22 cellular contexts compared by ENCODE assay signal in the genomic region with DNA sequence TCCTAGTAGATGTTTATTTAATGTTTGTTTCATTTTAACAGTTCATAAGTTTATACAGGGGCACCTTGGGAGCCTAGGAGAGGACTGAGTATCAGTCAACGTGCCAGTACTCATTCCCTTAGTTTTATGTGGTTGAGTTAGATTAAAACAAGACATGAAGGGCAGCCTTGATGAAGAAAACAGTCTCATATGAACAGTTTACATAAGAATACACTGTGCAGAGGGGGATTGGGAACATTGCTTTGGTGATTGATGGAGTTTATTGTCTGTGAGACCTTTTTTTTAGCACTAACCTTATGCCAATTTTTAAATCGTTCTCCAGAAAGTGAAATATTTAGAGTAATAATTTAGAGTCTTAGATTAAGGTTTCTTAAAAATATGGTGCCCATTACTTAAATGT. TPM values are rescaled to one million over a fixed set of nuclear protein-coding genes. Genes with fewer than 3 reads are reported as not detected.
DNase-seq lines count a peak whose midpoint lies in the region; ATAC-seq, FAIRE-seq and TF ChIP-seq lines count a peak whose summit lies in the region.
"Had no signal": no experiment of that assay in that cellular context is flagged by ENCODE, and none has a peak within 500 bp of the region (broad histone marks: within the 10 kb centered on the region; RNA-seq: fewer than 3 reads in every experiment).

No MANE protein-coding gene starts in this region.

- no peak for TF ChIP-seq POLR2A in GM12891 (IDR thresholded peaks at IDR 0.05; ENCODE audit: low read depth, low read length)

- H3K4me1 Mint-ChIP-seq in activated naive CD8-positive, alpha-beta T cell (ENCODE audit: low read depth): peaks cover 20% of the 10 kb centered on the region
- H3K4me1 Mint-ChIP-seq in activated naive CD8-positive, alpha-beta T cell treated with anti-CD3 and anti-CD28 coated beads for 36 hours: peaks cover 16% of the 10 kb centered on the region
- H3K4me1 Mint-ChIP-seq in T-cell (peaks cover 13 to 21% (median 21%) of the 10 kb centered on the region in 3 donors), immature natural killer cell (peaks cover 9 to 17% of the 10 kb centered on the region in 2 donors)
- peaks cover 0 to 35% (median 19%) of the 10 kb centered on the region in 7 donors for H3K4me1 Mint-ChIP-seq in naive thymus-derived CD4-positive, alpha-beta T cell

- H3K27me3 ChIP-seq in naive thymus-derived CD4-positive, alpha-beta T cell (ENCODE audit: control insufficient read depth in 2 of 2, insufficient read depth in 2 of 2, low read length in 2 of 2): no peaks in the 10 kb centered on the region

- H3K9me3 ChIP-seq in naive thymus-derived CD4-positive, alpha-beta T cell (ENCODE audit: control insufficient read depth in 2 of 3, low read length in 3 of 3): peaks cover 0 to under 1% (median 0%) of the 10 kb centered on the region in 3 experiments

- peak overlapping the region; percentile 59 for H3K27ac Mint-ChIP-seq in activated naive CD8-positive, alpha-beta T cell
- no peak overlapping the region for H3K27ac Mint-ChIP-seq in activated naive CD8-positive, alpha-beta T cell treated with anti-CD3 and anti-CD28 coated beads for 36 hours
- H3K27ac Mint-ChIP-seq in T-cell (peak overlapping the region; percentile 11 to 41), immature natural killer cell (peak overlapping the region in 3 of 6 donors; percentile 12 to 54 (median 30))
- peak overlapping the region in 6 of 9 donors; percentile 15 to 66 (median 56) for H3K27ac Mint-ChIP-seq in naive thymus-derived CD4-positive, alpha-beta T cell

- no peak for DNase-seq in activated naive CD8-positive, alpha-beta T cell treated with anti-CD3 and anti-CD28 coated beads for 36 hours
- DNase-seq in T-cell (no peak), GM12891 (ENCODE audit: insufficient read length, low spot score) (no peak), immature natural killer cell (no peak)
- no peak for DNase-seq in naive thymus-derived CD4-positive, alpha-beta T cell
- no peak for DNase-seq in activated CD4-positive, alpha-beta T cell treated with anti-CD3 and anti-CD28 coated beads, Interleukin-2, amount 50 U/mL, for 48 hours
- DNase-seq: DMS53; GOT3; HCEC 1CT; KBM-7; MV-4-11; NCI-H1105 treated with DMSO at 0.1 percent for 48 hours; NCI-H146; NCI-H1930; NCI-H2107; NCI-H446; NCI-H524 treated with DMSO at 0.1 percent for 48 hours; NCI-H774; NK-92 treated with Interleukin-12 subunit alpha and Interleukin-12 subunit beta, amount 100 ng/mL, for 24 hours; PC-3 had no signal

- H3K36me3 Mint-ChIP-seq in activated naive CD8-positive, alpha-beta T cell: peaks cover 24% of the 10 kb centered on the region
- peaks cover 58% of the 10 kb centered on the region for H3K36me3 Mint-ChIP-seq in activated naive CD8-positive, alpha-beta T cell treated with anti-CD3 and anti-CD28 coated beads for 36 hours
- peaks cover 52% of the 10 kb centered on the region for H3K36me3 Mint-ChIP-seq in T-cell
- H3K36me3 Mint-ChIP-seq in naive thymus-derived CD4-positive, alpha-beta T cell: peaks cover 8 to 57% (median 45%) of the 10 kb centered on the region in 5 donors
- peaks cover 17 to 22% (median 22%) of the 10 kb centered on the region in 3 donors for H3K36me3 Mint-ChIP-seq in immature natural killer cell

- H3K4me3 ChIP-seq in naive thymus-derived CD4-positive, alpha-beta T cell (ENCODE audit: low read length): no peak overlapping the region

- no peak for FAIRE-seq in GM12891 (lab: Jason Lieb, UNC)
- FAIRE-seq: D721Med had no signal

- no peak overlapping the region for H3K27ac ChIP-seq in naive thymus-derived CD4-positive, alpha-beta T cell (ENCODE audit: low read depth, low read length)

- no peaks in the 10 kb centered on the region for H3K4me1 ChIP-seq in naive thymus-derived CD4-positive, alpha-beta T cell (ENCODE audit: control insufficient read depth in 2 of 2, insufficient read depth in 2 of 2, low read length in 2 of 2)

- H3K36me3 ChIP-seq in naive thymus-derived CD4-positive, alpha-beta T cell (ENCODE audit: control insufficient read depth in 2 of 3, insufficient read depth in 3 of 3, low read length in 3 of 3): peaks cover 0 to 27% (median 7%) of the 10 kb centered on the region in 3 experiments

- intact Hi-C loops in naive thymus-derived CD4-positive, alpha-beta T cell (cut with micrococcal nuclease): no loop called here

- H3K4me3 Mint-ChIP-seq in activated naive CD8-positive, alpha-beta T cell: no peak overlapping the region
- no peak overlapping the region for H3K4me3 Mint-ChIP-seq in activated naive CD8-positive, alpha-beta T cell treated with anti-CD3 and anti-CD28 coated beads for 36 hours
- H3K4me3 Mint-ChIP-seq in T-cell (no peak overlapping the region), immature natural killer cell (no peak overlapping the region)
- no peak overlapping the region for H3K4me3 Mint-ChIP-seq in naive thymus-derived CD4-positive, alpha-beta T cell

- POLR2A ChIA-PET in T-cell (lab: Charles Lee): interaction anchor here in 1 of 2 donors (0.7 kb wide), 1 partner anchor 993 kb away, joined by 3 read pairs; the partner anchor contains the start of gene KICS2
- POLR2A ChIA-PET in naive thymus-derived CD4-positive, alpha-beta T cell (lab: Charles Lee): no interaction called here

- CTCF ChIA-PET in T-cell (lab: Charles Lee): no interaction called here
- CTCF ChIA-PET in naive thymus-derived CD4-positive, alpha-beta T cell (lab: Charles Lee): no interaction called here

- ATAC-seq in T-cell (replicated peaks in 1 of 4): no peak
- no peak for ATAC-seq in naive thymus-derived CD4-positive, alpha-beta T cell
- ATAC-seq: PC-3 had no signal

- H3K27me3 Mint-ChIP-seq in activated naive CD8-positive, alpha-beta T cell: no peaks in the 10 kb centered on the region
- no peaks in the 10 kb centered on the region for H3K27me3 Mint-ChIP-seq in activated naive CD8-positive, alpha-beta T cell treated with anti-CD3 and anti-CD28 coated beads for 36 hours
- H3K27me3 Mint-ChIP-seq in T-cell (no peaks in the 10 kb centered on the region), immature natural killer cell (ENCODE audit: low read depth in 3 of 3) (no peaks in the 10 kb centered on the region)
- no peaks in the 10 kb centered on the region for H3K27me3 Mint-ChIP-seq in naive thymus-derived CD4-positive, alpha-beta T cell

- H3K9me3 Mint-ChIP-seq in activated naive CD8-positive, alpha-beta T cell (ENCODE audit: low read depth): no peaks in the 10 kb centered on the region
- H3K9me3 Mint-ChIP-seq in activated naive CD8-positive, alpha-beta T cell treated with anti-CD3 and anti-CD28 coated beads for 36 hours: peaks cover 13% of the 10 kb centered on the region
- H3K9me3 Mint-ChIP-seq in T-cell (peaks cover 3 to 9% (median 4%) of the 10 kb centered on the region in 3 donors), immature natural killer cell (no peaks in the 10 kb centered on the region)
- peaks cover 0 to 16% (median 8%) of the 10 kb centered on the region in 11 donors for H3K9me3 Mint-ChIP-seq in naive thymus-derived CD4-positive, alpha-beta T cell

TF ChIP-seq in GM12891, 5 proteins besides CTCF, POLR2A, EP300 and RAD21:
- no peak for TF ChIP-seq SPI1 (IDR thresholded peaks at IDR 0.05; ENCODE audit: low read depth, low read length)
- TF ChIP-seq PAX5 (IDR thresholded peaks at IDR 0.05; ENCODE audit: insufficient read depth, low read length, severe bottlenecking): no peak
- no peak for TF ChIP-seq POU2F2 (IDR thresholded peaks at IDR 0.05; ENCODE audit: low read depth, low read length)
- TF ChIP-seq POLR2AphosphoS5 (IDR thresholded peaks at IDR 0.05; ENCODE audit: low read depth, low read length): no peak
- TF ChIP-seq TAF1 (IDR thresholded peaks at IDR 0.05; ENCODE audit: low read depth, low read length): no peak
TF ChIP-seq in GM12891: peak in this region for 0.

RNA-seq across cellular contexts. Expression of gene LEMD3, which starts 46.1 kb away (rescaled TPM):
- 10 to 100 TPM; 21.2 to 21.3 TPM for total RNA-seq in activated naive CD8-positive, alpha-beta T cell treated with anti-CD3 and anti-CD28 coated beads for 36 hours
- total RNA-seq in T-cell: 10 to 100 TPM; 57.0 to 62.9 (median 58.2) TPM
- total RNA-seq in naive thymus-derived CD4-positive, alpha-beta T cell: 10 to 100 TPM; 37.8 to 60.1 (median 52.8) TPM
- 10 to 100 TPM; 33.3 to 35.8 TPM for polyA plus RNA-seq in naive thymus-derived CD4-positive, alpha-beta T cell
- 6.5 TPM for polyA plus RNA-seq in GM12891 (2012; ENCODE audit: low read depth, missing spikeins)
- 10 to 100 TPM; 19.0 to 44.3 (median 26.8) TPM for polyA plus RNA-seq in immature natural killer cell
